8 cellular contexts compared by ENCODE assay signal in the genomic region with DNA sequence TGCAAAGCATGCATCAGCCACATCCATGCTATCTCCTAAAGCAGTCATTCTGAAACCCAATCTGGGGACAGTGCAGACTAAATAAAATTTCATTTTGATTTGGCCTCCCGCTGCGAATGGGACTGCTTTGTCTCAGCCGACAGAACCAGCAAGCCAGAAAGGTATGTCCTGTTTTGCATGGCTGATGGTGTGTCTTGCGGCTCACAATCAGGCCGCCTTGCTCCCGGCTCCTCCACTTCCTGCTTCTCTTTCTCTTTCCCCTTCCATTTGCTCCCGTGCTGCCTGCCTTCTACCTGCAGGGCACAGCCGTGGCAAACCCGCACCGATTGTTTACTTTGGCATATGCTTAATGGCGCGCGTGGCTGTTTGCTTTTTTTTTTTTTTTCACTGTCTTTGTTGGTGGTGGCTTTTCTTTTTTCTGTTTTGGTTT.
DNase-seq lines count a peak whose midpoint lies in the region; ATAC-seq and TF ChIP-seq lines count a peak whose summit lies in the region.

No MANE protein-coding gene starts in this region.

- ATAC-seq in HG02885 (IDR thresholded peaks at IDR 0.05; ENCODE audit: poor library complexity, unreplicated experiment) (peak; percentile 86), heart right ventricle (no peak)

- TF ChIP-seq CTCF in MCF 10A (IDR thresholded peaks at IDR 0.05; ENCODE audit: unreplicated experiment) (no peak), mammary epithelial cell (conservative IDR thresholded peaks at IDR 0.05 in 1 of 2, IDR thresholded peaks at IDR 0.05 in 1 of 2; ENCODE audit: extremely low read depth in 1 of 2, insufficient read depth in 1 of 2, low read depth in 1 of 2, low read length in 2 of 2) (no peak), smooth muscle cell (IDR thresholded peaks at IDR 0.05; ENCODE audit: borderline replicate concordance, insufficient read depth, poor library complexity, severe bottlenecking) (no peak), heart right ventricle (IDR thresholded peaks at IDR 0.05) (no peak)

- H3K4me1 ChIP-seq in mammary epithelial cell (ENCODE audit: insufficient read depth, low read length), result no peaks in the 10 kb centered on the region
- peaks cover 10% of the 10 kb centered on the region for H3K4me1 ChIP-seq in smooth muscle cell (ENCODE audit: low read depth)
- H3K4me1 ChIP-seq in heart right ventricle, result peaks cover 0 to 5% (median 0%) of the 10 kb centered on the region in 9 donors

- WGBS in mammary epithelial cell (ENCODE audit: low coverage, missing lambda C conversion rate), result 42% methylated on average over 12 of the region's 13 CpGs
- under 1% methylated on average over 13 of the region's 13 CpGs for WGBS in smooth muscle cell (ENCODE audit: low lambda C conversion rate)
- 4 to 7% methylated on average over 13 of the region's 13 CpGs for WGBS in heart right ventricle, 2 donors

- H3K36me3 ChIP-seq in mammary epithelial cell (ENCODE audit: insufficient read depth, low read length) (no peaks in the 10 kb centered on the region), smooth muscle cell (ENCODE audit: low read depth) (no peaks in the 10 kb centered on the region), heart right ventricle (no peaks in the 10 kb centered on the region)

- H3K27me3 Mint-ChIP-seq in MCF 10A (ENCODE audit: insufficient read depth, unreplicated experiment), result peaks cover 43% of the 10 kb centered on the region

- intact Hi-C loops in MCF 10A (cut with micrococcal nuclease), result no loop called here
- intact Hi-C loops in mammary epithelial cell (cut with micrococcal nuclease), result no loop called here
- intact Hi-C loops in head of caudate nucleus (cut with DNase I), result loop anchor here (5.0 kb wide), 3 partner anchors 68 to 438 kb away; partner anchors contain the start of gene POU3F3
- intact Hi-C loops in heart right ventricle (cut with DNase I), result no loop called here
- intact Hi-C loops in cardiac septum (cut with DNase I), result no loop called here

- peaks cover 12% of the 10 kb centered on the region for H3K4me1 Mint-ChIP-seq in MCF 10A (ENCODE audit: insufficient read depth, unreplicated experiment)

- H3K27me3 ChIP-seq in mammary epithelial cell (ENCODE audit: insufficient read depth, low read length) (no peaks in the 10 kb centered on the region), smooth muscle cell (ENCODE audit: low read depth) (no peaks in the 10 kb centered on the region), heart right ventricle (peaks cover 0 to 53% (median 24%) of the 10 kb centered on the region in 7 donors)

- in situ Hi-C loops in mammary epithelial cell (cut with MboI; ENCODE audit: low sequenced_read_pairs in 2 of 2), result no loop called here

- H3K4me2 ChIP-seq in mammary epithelial cell (ENCODE audit: insufficient read depth, low read depth, low read length), result no peak overlapping the region
- peak overlapping the region; percentile 86 for H3K4me2 ChIP-seq in smooth muscle cell

- CTCF ChIA-PET in MCF 10A (lab: Yijun Ruan, JAX) (interaction anchor here (0.8 to 1.2 kb wide), 3 partner anchors 10 to 416 kb away, joined by 3 to 7 read pairs (median 4); no protein-coding TSS in a partner anchor), mammary epithelial cell (lab: Charles Lee; ENCODE audit: low non-redundant PET) (no interaction called here)

- H3K4me3 Mint-ChIP-seq in MCF 10A (ENCODE audit: unreplicated experiment), result peak overlapping the region; percentile 53

- no peak overlapping the region for H3K27ac Mint-ChIP-seq in MCF 10A (ENCODE audit: low read depth, unreplicated experiment)

- H2AFZ ChIP-seq in mammary epithelial cell (ENCODE audit: low read depth, low read length) (no peak overlapping the region), smooth muscle cell (ENCODE audit: low read depth) (peak overlapping the region; percentile 98)

- H4K20me1 ChIP-seq in mammary epithelial cell (ENCODE audit: insufficient read depth, low read length) (no peaks in the 10 kb centered on the region), smooth muscle cell (ENCODE audit: low read depth) (no peaks in the 10 kb centered on the region)

- H3K36me3 Mint-ChIP-seq in MCF 10A (ENCODE audit: insufficient read depth, unreplicated experiment), result no peaks in the 10 kb centered on the region

- POLR2A ChIA-PET in MCF 10A (lab: Yijun Ruan, JAX), result no interaction called here

- H3F3A ChIP-seq in smooth muscle cell (ENCODE audit: low read depth), result no peaks in the 10 kb centered on the region

- DNase-seq in MCF 10A (ENCODE audit: unreplicated experiment) (peak; percentile 14), mammary epithelial cell (no peak), NCI-H748 (lab: John Stamatoyannopoulos, UW; ENCODE audit: unreplicated experiment) (peak; percentile 87), head of caudate nucleus (peak in 40 of 42 donors; percentile 28 to 78 (median 58)), smooth muscle cell (lab: John Stamatoyannopoulos, UW; ENCODE audit: unreplicated experiment) (no peak), heart right ventricle (no peak), cardiac septum (ENCODE audit: low spot score) (no peak)

- H3K27ac ChIP-seq in mammary epithelial cell (ENCODE audit: insufficient read depth, low read depth, low read length), result no peak overlapping the region
- no peak overlapping the region for H3K27ac ChIP-seq in smooth muscle cell (ENCODE audit: low read depth)
- no peak overlapping the region for H3K27ac ChIP-seq in heart right ventricle

- H3K4me3 ChIP-seq in mammary epithelial cell (replicated peaks in 1 of 3; ENCODE audit: insufficient read depth in 1 of 3, low read depth in 2 of 3, low read length in 3 of 3), result no peak overlapping the region
- H3K4me3 ChIP-seq in smooth muscle cell, result peak overlapping the region; percentile 53
- H3K4me3 ChIP-seq in heart right ventricle, result peak overlapping the region in 5 of 10 donors; percentile 8 to 42 (median 32)

- H3K79me2 ChIP-seq in mammary epithelial cell (ENCODE audit: insufficient read depth, low read length), result no peaks in the 10 kb centered on the region
- no peaks in the 10 kb centered on the region for H3K79me2 ChIP-seq in smooth muscle cell (ENCODE audit: low read depth)

- H3K9me3 Mint-ChIP-seq in MCF 10A (ENCODE audit: unreplicated experiment), result no peaks in the 10 kb centered on the region

- H3K9me3 ChIP-seq in mammary epithelial cell (replicated peaks; ENCODE audit: insufficient read depth, low read length) (peaks cover 4% of the 10 kb centered on the region), smooth muscle cell (replicated peaks; ENCODE audit: low read depth) (no peaks in the 10 kb centered on the region), heart right ventricle (no peaks in the 10 kb centered on the region)

- dilution Hi-C loops in mammary epithelial cell (cut with HindIII; ENCODE audit: low sequenced_read_pairs), result no loop called here

- BruUV-seq in MCF 10A (replicated peaks; lab: Mats Ljungman, UMichigan) (no TSS peak), mammary epithelial cell (replicated peaks; lab: Mats Ljungman, UMichigan) (no TSS peak)

- no peak overlapping the region for H3K9ac ChIP-seq in mammary epithelial cell (ENCODE audit: insufficient read depth, low read length)
- peak overlapping the region; percentile 2 for H3K9ac ChIP-seq in smooth muscle cell (ENCODE audit: low read depth)

Comparison
In these comparisons a context has a peak if more than half of its experiments do, and no peak if none do; other contexts are left out.
1. DNase-seq: peak in MCF 10A (single experiment), NCI-H748 (single experiment) and head of caudate nucleus (40 of 42); none in mammary epithelial cell (single experiment), smooth muscle cell (single experiment), heart right ventricle (0 of 2) and cardiac septum (single experiment).